In the genomic region with DNA sequence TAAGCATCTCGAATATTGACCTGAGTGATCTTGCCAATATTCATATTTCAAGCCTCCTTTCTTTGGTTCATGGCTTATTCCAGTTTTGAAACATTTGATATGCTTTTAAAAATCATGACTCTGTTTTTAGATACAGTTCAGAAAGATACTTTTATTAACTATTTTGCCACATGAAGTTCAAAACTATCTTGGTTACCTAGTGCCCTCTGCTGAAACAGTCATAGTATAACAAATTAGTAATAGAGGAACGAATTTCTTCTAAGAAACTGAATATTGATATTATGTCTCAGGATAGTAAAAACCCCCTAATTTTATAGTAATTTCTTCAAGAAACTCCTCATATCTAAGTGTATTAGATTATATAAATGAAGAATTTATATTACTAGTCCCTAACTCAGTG, we compare ENCODE assay signal across 9 cellular contexts. TPM values are rescaled to one million over a fixed set of nuclear protein-coding genes. Genes with fewer than 3 reads are reported as not detected.
DNase-seq lines count a peak whose midpoint lies in the region; TF ChIP-seq lines count a peak whose summit lies in the region.
"Had no signal": no experiment of that assay in that cellular context is flagged by ENCODE, and none has a peak within 500 bp of the region (broad histone marks: within the 10 kb centered on the region; RNA-seq: fewer than 3 reads in every experiment).

No MANE protein-coding gene starts in this region.

- DNase-seq in MCF 10A (ENCODE audit: unreplicated experiment): peak; percentile 52
- DNase-seq in breast epithelium (ENCODE audit: low spot score in 2 of 2): no peak
- DNase-seq in OCI-LY7 (ENCODE audit: low spot score): peak; percentile 36
- peak; percentile 60 for DNase-seq in fibroblast of mammary gland (ENCODE audit: low read depth)
- no peak for DNase-seq in tibial nerve (ENCODE audit: low spot score in 2 of 2)
- DNase-seq in posterior vena cava (ENCODE audit: low spot score): no peak
- DNase-seq in NK-92 (lab: John Stamatoyannopoulos, UW; ENCODE audit: unreplicated experiment): no peak
- DNase-seq in activated T-helper 2 cell treated with anti-CD3 and anti-CD28 coated beads, Interferon-gamma antibody, Interleukin-2, Interleukin-4, amounts not matched to agents 10 μg/mL and 5 μg/mL and 100 μg/mL, durations not matched to agents 14 hours and 24 hours and 36 hours (ENCODE audit: low spot score): no peak
- DNase-seq: activated naive CD8-positive, alpha-beta T cell treated with anti-CD3 and anti-CD28 coated beads for 36 hours had no signal

- TF ChIP-seq CTCF in MCF 10A (IDR thresholded peaks at IDR 0.05; ENCODE audit: unreplicated experiment): peak; percentile 68
- TF ChIP-seq CTCF in breast epithelium (IDR thresholded peaks at IDR 0.05): no peak
- TF ChIP-seq CTCF in OCI-LY7 (conservative IDR thresholded peaks at IDR 0.05; ENCODE audit: low read length): peak; percentile 85
- peak; percentile 46 for TF ChIP-seq CTCF in fibroblast of mammary gland (conservative IDR thresholded peaks at IDR 0.05; ENCODE audit: control insufficient read depth, insufficient read depth, low read depth, low read length)
- TF ChIP-seq CTCF in tibial nerve (IDR thresholded peaks at IDR 0.05): peak; percentile 16 to 49 (median 23)

- H3K27ac ChIP-seq in breast epithelium (no peak overlapping the region), OCI-LY7 (ENCODE audit: low read depth, low read length, poor library complexity, severe bottlenecking) (no peak overlapping the region), tibial nerve (no peak overlapping the region)

- H3K4me1 Mint-ChIP-seq in MCF 10A (ENCODE audit: insufficient read depth, unreplicated experiment): no peaks in the 10 kb centered on the region
- H3K4me1 Mint-ChIP-seq in activated T-helper 2 cell treated with anti-CD3 and anti-CD28 coated beads, Interferon-gamma antibody, Interleukin-2, Interleukin-4, amounts not matched to agents 10 μg/mL and 5 μg/mL and 100 μg/mL, durations not matched to agents 14 hours and 24 hours and 36 hours (ENCODE audit: low read depth): peaks cover 2% of the 10 kb centered on the region
- H3K4me1 Mint-ChIP-seq: activated naive CD8-positive, alpha-beta T cell treated with anti-CD3 and anti-CD28 coated beads for 36 hours had no signal

- WGBS in tibial nerve, 2 donors: 35 to 38% methylated on average over 2 of the region's 2 CpGs

- H3K27me3 ChIP-seq in breast epithelium (no peaks in the 10 kb centered on the region), tibial nerve (no peaks in the 10 kb centered on the region)

- TF ChIP-seq EP300 in tibial nerve (IDR thresholded peaks at IDR 0.05): no peak

- H3K36me3 ChIP-seq in breast epithelium (no peaks in the 10 kb centered on the region), OCI-LY7 (ENCODE audit: insufficient read depth, low read length) (no peaks in the 10 kb centered on the region), tibial nerve (no peaks in the 10 kb centered on the region)

- peaks cover 16% of the 10 kb centered on the region for H3K27me3 Mint-ChIP-seq in MCF 10A (ENCODE audit: insufficient read depth, unreplicated experiment)
- H3K27me3 Mint-ChIP-seq in activated T-helper 2 cell treated with anti-CD3 and anti-CD28 coated beads, Interferon-gamma antibody, Interleukin-2, Interleukin-4, amounts not matched to agents 10 μg/mL and 5 μg/mL and 100 μg/mL, durations not matched to agents 14 hours and 24 hours and 36 hours (ENCODE audit: low read depth): peaks cover 12% of the 10 kb centered on the region

- H3K9me3 Mint-ChIP-seq in MCF 10A (ENCODE audit: unreplicated experiment): no peaks in the 10 kb centered on the region
- H3K9me3 Mint-ChIP-seq in activated T-helper 2 cell treated with anti-CD3 and anti-CD28 coated beads, Interferon-gamma antibody, Interleukin-2, Interleukin-4, amounts not matched to agents 10 μg/mL and 5 μg/mL and 100 μg/mL, durations not matched to agents 14 hours and 24 hours and 36 hours: no peaks in the 10 kb centered on the region
- H3K9me3 Mint-ChIP-seq: activated naive CD8-positive, alpha-beta T cell treated with anti-CD3 and anti-CD28 coated beads for 36 hours had no signal

- no peaks in the 10 kb centered on the region for H3K36me3 Mint-ChIP-seq in MCF 10A (ENCODE audit: insufficient read depth, unreplicated experiment)
- H3K36me3 Mint-ChIP-seq in activated T-helper 2 cell treated with anti-CD3 and anti-CD28 coated beads, Interferon-gamma antibody, Interleukin-2, Interleukin-4, amounts not matched to agents 10 μg/mL and 5 μg/mL and 100 μg/mL, durations not matched to agents 14 hours and 24 hours and 36 hours (ENCODE audit: low read depth): no peaks in the 10 kb centered on the region
- H3K36me3 Mint-ChIP-seq: activated naive CD8-positive, alpha-beta T cell treated with anti-CD3 and anti-CD28 coated beads for 36 hours had no signal

- intact Hi-C loops in MCF 10A (cut with micrococcal nuclease): loop anchor here (1.0 to 10.0 kb wide), 9 partner anchors 52 to 1329 kb away; a partner anchor contains a TSS
- intact Hi-C loops in breast epithelium (cut with DNase I; ENCODE audit: low total_unique reads): loop anchor here (5.0 kb wide), 1 partner anchor 412 kb away; no protein-coding TSS in a partner anchor
- intact Hi-C loops in OCI-LY7 (cut with micrococcal nuclease; ENCODE audit: unreplicated experiment): loop anchor here (5.0 to 10.0 kb wide), 2 partner anchors 642 to 1330 kb away; no protein-coding TSS in a partner anchor
- intact Hi-C loops in posterior vena cava (cut with DNase I): no loop called here
- intact Hi-C loops in activated T-helper 2 cell treated with anti-CD3 and anti-CD28 coated beads, Interferon-gamma antibody, Interleukin-2, Interleukin-4, amounts not matched to agents 10 μg/mL and 5 μg/mL and 100 μg/mL, durations not matched to agents 14 hours and 24 hours and 36 hours (cut with micrococcal nuclease): no loop called here

- H2AFZ ChIP-seq in OCI-LY7 (ENCODE audit: low read length): no peak overlapping the region

- no peaks in the 10 kb centered on the region for H3K4me1 ChIP-seq in breast epithelium
- H3K4me1 ChIP-seq in OCI-LY7 (ENCODE audit: insufficient read depth, low read length, poor library complexity, severe bottlenecking): no peaks in the 10 kb centered on the region
- peaks cover 0 to 4% (median 2%) of the 10 kb centered on the region in 4 donors for H3K4me1 ChIP-seq in tibial nerve

- H3K4me3 Mint-ChIP-seq in MCF 10A (ENCODE audit: unreplicated experiment): no peak overlapping the region
- H3K4me3 Mint-ChIP-seq in activated T-helper 2 cell treated with anti-CD3 and anti-CD28 coated beads, Interferon-gamma antibody, Interleukin-2, Interleukin-4, amounts not matched to agents 10 μg/mL and 5 μg/mL and 100 μg/mL, durations not matched to agents 14 hours and 24 hours and 36 hours (ENCODE audit: low read depth): no peak overlapping the region
- H3K4me3 Mint-ChIP-seq: activated naive CD8-positive, alpha-beta T cell treated with anti-CD3 and anti-CD28 coated beads for 36 hours had no signal

- no peak overlapping the region for H3K27ac Mint-ChIP-seq in MCF 10A (ENCODE audit: low read depth, unreplicated experiment)
- H3K27ac Mint-ChIP-seq in activated T-helper 2 cell treated with anti-CD3 and anti-CD28 coated beads, Interferon-gamma antibody, Interleukin-2, Interleukin-4, amounts not matched to agents 10 μg/mL and 5 μg/mL and 100 μg/mL, durations not matched to agents 14 hours and 24 hours and 36 hours: no peak overlapping the region
- H3K27ac Mint-ChIP-seq: activated naive CD8-positive, alpha-beta T cell treated with anti-CD3 and anti-CD28 coated beads for 36 hours had no signal

- no peak overlapping the region for H3K4me3 ChIP-seq in breast epithelium
- no peak overlapping the region for H3K4me3 ChIP-seq in OCI-LY7 (ENCODE audit: low read depth, low read length, poor library complexity, severe bottlenecking)
- no peak overlapping the region for H3K4me3 ChIP-seq in fibroblast of mammary gland (ENCODE audit: control insufficient read depth, low read depth, low read length)
- no peak overlapping the region for H3K4me3 ChIP-seq in tibial nerve

- no peaks in the 10 kb centered on the region for H3K9me2 ChIP-seq in OCI-LY7 (ENCODE audit: insufficient read depth, low read length)

- TF ChIP-seq POLR2A in breast epithelium (IDR thresholded peaks at IDR 0.05): no peak
- TF ChIP-seq POLR2A in tibial nerve (IDR thresholded peaks at IDR 0.05): no peak

- POLR2A ChIA-PET in MCF 10A (lab: Yijun Ruan, JAX) (no interaction called here), OCI-LY7 (lab: Charles Lee) (interaction anchor here (0.7 kb wide), 1 partner anchor 926 kb away, joined by 3 read pairs; no protein-coding TSS in a partner anchor)

- H3K79me2 ChIP-seq in OCI-LY7 (ENCODE audit: insufficient read depth, low read depth, low read length): no peaks in the 10 kb centered on the region

- H3K4me2 ChIP-seq in OCI-LY7 (ENCODE audit: low read length): no peak overlapping the region

- BruUV-seq in MCF 10A (replicated peaks; lab: Mats Ljungman, UMichigan) (no TSS peak), OCI-LY7 (replicated peaks; lab: Mats Ljungman, UMichigan) (no TSS peak)

- CTCF ChIA-PET in MCF 10A (lab: Yijun Ruan, JAX) (interaction anchor here (0.7 to 1.6 kb wide), 11 partner anchors 10 to 1331 kb away, joined by 3 to 6 read pairs (median 3); no protein-coding TSS in a partner anchor), OCI-LY7 (lab: Charles Lee; ENCODE audit: unreplicated experiment) (no interaction called here)

- H3K9me3 ChIP-seq in breast epithelium (no peaks in the 10 kb centered on the region), OCI-LY7 (ENCODE audit: low read length) (no peaks in the 10 kb centered on the region), tibial nerve (no peaks in the 10 kb centered on the region)

- H4K20me1 ChIP-seq in OCI-LY7 (ENCODE audit: insufficient read depth, low read length): no peaks in the 10 kb centered on the region

RNA-seq across cellular contexts. Expression of a gene that starts 52.6 kb away (rescaled TPM):
- total RNA-seq in MCF 10A (2022) (25.7 and 26.9 TPM in 2 replicates), breast epithelium (10 to 100 TPM; 30.2 to 40.8 (median 33.1) TPM), OCI-LY7 (2022) (34.0 and 34.3 TPM in 2 replicates), tibial nerve (10 to 100 TPM; 19.7 to 26.2 (median 22.9) TPM), posterior vena cava (10 to 100 TPM; 25.8 to 27.2 TPM)
- 21.0 and 32.0 TPM in 2 replicates for total RNA-seq in OCI-LY7 (2014; rRNA removed; shearing (Covaris generic))
- 30.4 and 33.5 TPM in 2 replicates for total RNA-seq in activated T-helper 2 cell treated with anti-CD3 and anti-CD28 coated beads, Interferon-gamma antibody, Interleukin-2, Interleukin-4, amounts not matched to agents 10 μg/mL and 5 μg/mL and 100 μg/mL, durations not matched to agents 14 hours and 24 hours and 36 hours

Comparison
In these comparisons a context has a peak if more than half of its experiments do, and no peak if none do; other contexts are left out.
1. DNase-seq: peak in MCF 10A (single experiment), OCI-LY7 (single experiment) and fibroblast of mammary gland (single experiment); none in breast epithelium (0 of 2), tibial nerve (0 of 2), posterior vena cava (single experiment), NK-92 (single experiment) and activated T-helper 2 cell treated with anti-CD3 and anti-CD28 coated beads, Interferon-gamma antibody, Interleukin-2, Interleukin-4, amounts not matched to agents 10 μg/mL and 5 μg/mL and 100 μg/mL, durations not matched to agents 14 hours and 24 hours and 36 hours (single experiment).
2. CTCF ChIP-seq: peak in MCF 10A (single experiment), OCI-LY7 (single experiment), fibroblast of mammary gland (single experiment) and tibial nerve (5 of 5); none in breast epithelium (0 of 3).
3. intact Hi-C loops: an anchor here in MCF 10A (1.0 to 10.0 kb wide), breast epithelium (5.0 kb wide) and OCI-LY7 (5.0 to 10.0 kb wide); none called in posterior vena cava and activated T-helper 2 cell treated with anti-CD3 and anti-CD28 coated beads, Interferon-gamma antibody, Interleukin-2, Interleukin-4, amounts not matched to agents 10 μg/mL and 5 μg/mL and 100 μg/mL, durations not matched to agents 14 hours and 24 hours and 36 hours.